Comparison of ENCODE assay signal across 8 cellular contexts in the genomic region with DNA sequence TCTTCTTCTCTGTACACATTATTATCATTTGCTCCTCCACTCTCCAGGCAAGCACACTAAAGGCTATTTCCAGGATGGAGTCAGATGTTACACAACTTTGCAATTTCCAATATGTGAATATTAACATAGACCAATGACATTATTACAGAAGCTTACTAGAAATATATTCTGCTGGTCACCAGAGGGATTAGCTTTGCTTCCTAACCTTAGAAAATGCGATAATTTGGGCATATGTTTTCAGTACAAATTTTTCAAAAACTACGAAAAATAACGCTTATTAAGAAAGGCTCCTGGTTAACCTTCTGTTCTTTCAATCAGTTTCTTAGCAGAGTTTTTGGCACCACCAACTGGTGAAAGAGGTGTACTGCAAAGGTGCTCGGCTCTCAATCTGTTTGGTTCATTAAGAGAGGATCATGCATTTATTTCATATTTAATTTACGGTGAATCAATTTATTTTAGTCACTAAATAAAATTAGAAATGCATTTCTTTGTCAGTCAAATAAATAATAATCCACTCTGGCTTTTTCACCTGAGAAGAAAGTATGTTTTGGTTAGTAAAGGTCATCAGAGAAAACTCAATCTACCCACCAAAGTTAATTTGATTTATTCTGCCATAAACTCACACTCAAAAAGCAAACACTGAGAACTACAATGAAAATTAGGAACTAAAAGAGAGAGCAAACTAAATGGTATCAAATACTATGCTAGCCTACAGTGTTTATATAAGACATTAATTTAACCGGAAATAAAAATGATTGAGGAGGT. TPM values are rescaled to one million over a fixed set of nuclear protein-coding genes. Genes with fewer than 3 reads are reported as not detected.
DNase-seq lines count a peak whose midpoint lies in the region; ATAC-seq, FAIRE-seq and TF ChIP-seq lines count a peak whose summit lies in the region.

No MANE protein-coding gene starts in this region.

- no peaks in the 10 kb centered on the region for H3F3A ChIP-seq in MM.1S (ENCODE audit: insufficient read depth, low read length)

- H3K36me3 ChIP-seq in MM.1S (replicated peaks; ENCODE audit: insufficient read depth, low read length): no peaks in the 10 kb centered on the region
- no peaks in the 10 kb centered on the region for H3K36me3 ChIP-seq in aorta (ENCODE audit: control insufficient read depth in 1 of 2, insufficient read depth in 2 of 2, low read length in 1 of 2)

- no peak overlapping the region for H2AFZ ChIP-seq in MM.1S (ENCODE audit: low read length)

- H3K4me1 ChIP-seq in MM.1S (ENCODE audit: low read length): no peaks in the 10 kb centered on the region
- no peaks in the 10 kb centered on the region for H3K4me1 ChIP-seq in aorta (ENCODE audit: control insufficient read depth in 1 of 2, insufficient read depth in 2 of 2, low read length in 2 of 2)

- H3K79me2 ChIP-seq in MM.1S (ENCODE audit: low read length): no peaks in the 10 kb centered on the region

- H3K9ac ChIP-seq in MM.1S (ENCODE audit: low read length): no peak overlapping the region

- ATAC-seq in aorta (ENCODE audit: low FRiP score): peak; percentile 79

- TF ChIP-seq CTCF in MM.1S (IDR thresholded peaks at IDR 0.05; ENCODE audit: low read length): peak; percentile 69

- H3K9me2 ChIP-seq in MM.1S (replicated peaks; ENCODE audit: insufficient read depth, low read length): no peaks in the 10 kb centered on the region

- H3K4me2 ChIP-seq in MM.1S (ENCODE audit: low read depth, low read length): no peak overlapping the region

- intact Hi-C loops in aorta (cut with DNase I): loop anchor here (1.0 to 10.0 kb wide), 4 partner anchors 100 to 888 kb away; no protein-coding TSS in a partner anchor

- H4K20me1 ChIP-seq in MM.1S (ENCODE audit: insufficient read depth, low read length): no peaks in the 10 kb centered on the region

- 15% methylated on average over 6 of the region's 6 CpGs for WGBS in aorta, 2 donors

- H3K9me3 ChIP-seq in MM.1S (replicated peaks; ENCODE audit: insufficient read depth, low read length) (no peaks in the 10 kb centered on the region), aorta (ENCODE audit: control insufficient read depth, low read length) (no peaks in the 10 kb centered on the region)

- no peak for FAIRE-seq in HTR-8/SVneo (lab: Jason Lieb, UNC)

- DNase-seq in GM04504 (ENCODE audit: low read depth): peak; percentile 44
- DNase-seq in MM.1S: peak; percentile 50
- peak; percentile 32 for DNase-seq in SK-N-DZ (ENCODE audit: low spot score)
- peak; percentile 1 to 22 (median 8) for DNase-seq in activated naive CD4-positive, alpha-beta T cell (lab: John Stamatoyannopoulos, UW)
- peak; percentile 75 for DNase-seq in glomerular endothelial cell (ENCODE audit: extremely low read depth, low read depth, low spot score)
- peak; percentile 36 for DNase-seq in pulmonary artery endothelial cell (ENCODE audit: low read depth, low spot score)
- peak in 1 of 2 donors; percentile 54 for DNase-seq in aorta
- DNase-seq in HTR-8/SVneo (ENCODE audit: insufficient read length, low spot score): no peak

- H3K4me3 ChIP-seq in MM.1S (ENCODE audit: low read length) (no peak overlapping the region), aorta (ENCODE audit: low read length in 2 of 2) (no peak overlapping the region)

- H3K27ac ChIP-seq in MM.1S (ENCODE audit: low read length) (no peak overlapping the region), aorta (ENCODE audit: low read depth in 1 of 2, low read length in 2 of 2) (no peak overlapping the region)

- H3K27me3 ChIP-seq in MM.1S (replicated peaks; ENCODE audit: insufficient read depth, low read length): no peaks in the 10 kb centered on the region
- no peaks in the 10 kb centered on the region for H3K27me3 ChIP-seq in aorta (ENCODE audit: control insufficient read depth in 1 of 2, insufficient read depth in 2 of 2, low read length in 1 of 2)

RNA-seq across cellular contexts. Expression of a gene that starts 39.2 kb away (rescaled TPM):
- polyA plus RNA-seq in SK-N-DZ (2014; cell fraction: cytosol; rRNA removed): 8.6 and 16.6 TPM in 2 replicates
- polyA plus RNA-seq in SK-N-DZ (2014; cell fraction: nucleus; rRNA removed): 3.4 and 4.6 TPM in 2 replicates
- total RNA-seq in glomerular endothelial cell (3.9 and 5.7 TPM in 2 replicates), pulmonary artery endothelial cell (3.6 and 5.0 TPM in 2 replicates), aorta (1 to 10 TPM; 3.4 to 7.5 TPM)
- 1 to 10 TPM; 5.1 to 8.8 TPM for polyA plus RNA-seq in aorta

RNA-seq across cellular contexts. Expression of a gene that starts 40.4 kb away (rescaled TPM):
- 28.3 and 29.0 TPM in 2 replicates for polyA plus RNA-seq in SK-N-DZ (2014; cell fraction: cytosol; rRNA removed)
- polyA plus RNA-seq in SK-N-DZ (2014; cell fraction: nucleus; rRNA removed): 24.5 and 25.1 TPM in 2 replicates
- total RNA-seq in glomerular endothelial cell: 21.8 and 27.8 TPM in 2 replicates
- 32.3 and 39.2 TPM in 2 replicates for total RNA-seq in pulmonary artery endothelial cell
- total RNA-seq in aorta: 10 to 100 TPM; 10.4 to 13.3 TPM
- polyA plus RNA-seq in aorta: 1 to 10 TPM; 3.5 to 4.5 TPM
